ENCODE assay signal across 1 cellular context in the genomic region with DNA sequence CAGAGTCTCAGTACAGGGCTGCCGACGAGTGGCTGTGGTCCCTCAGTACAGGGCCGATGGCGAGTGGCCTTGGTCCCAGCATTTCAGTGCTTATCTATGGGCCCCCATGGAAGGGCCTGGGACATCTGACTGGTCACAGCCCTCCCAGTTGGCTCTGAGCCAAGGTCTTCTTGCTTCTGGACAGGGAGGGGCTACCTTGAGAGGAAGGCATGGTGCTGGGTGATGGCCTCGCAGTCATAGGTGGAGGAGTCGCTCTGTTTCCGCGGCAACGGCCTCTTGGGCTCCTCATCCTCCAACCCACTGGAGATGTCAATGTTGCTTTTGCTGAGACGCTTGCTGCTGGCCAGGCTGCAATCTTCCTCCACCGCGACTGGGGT.
TF ChIP-seq lines count a peak whose summit lies in the region.

No MANE protein-coding gene starts in this region.

TF ChIP-seq in K562, 482 proteins besides CTCF, POLR2A, EP300 and RAD21 (continues in another document):
- TF ChIP-seq, protein P1, sequence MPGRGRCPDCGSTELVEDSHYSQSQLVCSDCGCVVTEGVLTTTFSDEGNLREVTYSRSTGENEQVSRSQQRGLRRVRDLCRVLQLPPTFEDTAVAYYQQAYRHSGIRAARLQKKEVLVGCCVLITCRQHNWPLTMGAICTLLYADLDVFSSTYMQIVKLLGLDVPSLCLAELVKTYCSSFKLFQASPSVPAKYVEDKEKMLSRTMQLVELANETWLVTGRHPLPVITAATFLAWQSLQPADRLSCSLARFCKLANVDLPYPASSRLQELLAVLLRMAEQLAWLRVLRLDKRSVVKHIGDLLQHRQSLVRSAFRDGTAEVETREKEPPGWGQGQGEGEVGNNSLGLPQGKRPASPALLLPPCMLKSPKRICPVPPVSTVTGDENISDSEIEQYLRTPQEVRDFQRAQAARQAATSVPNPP (IDR thresholded peaks at IDR 0.05; ENCODE audit: borderline replicate concordance, insufficient read depth, insufficient read length): no peak
- TF ChIP-seq DPF2 (IDR thresholded peaks at IDR 0.05) (no peak), NR2C1 (IDR thresholded peaks at IDR 0.05) (no peak), NR2C1 (tag; IDR thresholded peaks at IDR 0.05) (no peak), JUND (IDR thresholded peaks at IDR 0.05; ENCODE audit: borderline replicate concordance, low read depth, low read length) (no peak), JUND (tag; IDR thresholded peaks at IDR 0.05; ENCODE audit: borderline replicate concordance, low read depth, low read length) (0 out of 3 replicates have a peak, but pooled peaks have one; percentile 5), ZNF146 (CRISPR knock-in tag; IDR thresholded peaks at IDR 0.05; ENCODE audit: unreplicated experiment) (no peak), CBFA2T3 (IDR thresholded peaks at IDR 0.05) (peak; percentile 62), TCFL5 (CRISPR knock-in tag; conservative IDR thresholded peaks at IDR 0.05) (no peak), MAFF (IDR thresholded peaks at IDR 0.05; ENCODE audit: low read length) (no peak), NFIC (IDR thresholded peaks at IDR 0.05) (peak; percentile 99), NFIX (CRISPR knock-in tag; IDR thresholded peaks at IDR 0.05; ENCODE audit: low read depth) (peak; percentile 78), MAZ (CRISPR knock-in tag; conservative IDR thresholded peaks at IDR 0.05 in 1 of 2, IDR thresholded peaks at IDR 0.05 in 1 of 2) (peak; percentile 34; a peak in 1 of 4 replicates), SMARCE1 (IDR thresholded peaks at IDR 0.05) (0 out of 2 replicates have a peak, but pooled peaks have one; percentile 3), TCF3 (CRISPR knock-in tag; IDR thresholded peaks at IDR 0.05) (peak; percentile 38; the same call in 1 of the 2 replicates), ZNF354B (CRISPR knock-in tag; IDR thresholded peaks at IDR 0.05) (no peak), SAFB (IDR thresholded peaks at IDR 0.05; ENCODE audit: borderline replicate concordance, low read depth, low read length) (no peak), GTF2E2 (tag; IDR thresholded peaks at IDR 0.05) (no peak), CTBP1 (IDR thresholded peaks at IDR 0.05; ENCODE audit: borderline replicate concordance) (peak; percentile 34; the same call in 1 of the 2 replicates), TAL1 (IDR thresholded peaks at IDR 0.05) (peak; percentile 52)
- TF ChIP-seq, protein P2, sequence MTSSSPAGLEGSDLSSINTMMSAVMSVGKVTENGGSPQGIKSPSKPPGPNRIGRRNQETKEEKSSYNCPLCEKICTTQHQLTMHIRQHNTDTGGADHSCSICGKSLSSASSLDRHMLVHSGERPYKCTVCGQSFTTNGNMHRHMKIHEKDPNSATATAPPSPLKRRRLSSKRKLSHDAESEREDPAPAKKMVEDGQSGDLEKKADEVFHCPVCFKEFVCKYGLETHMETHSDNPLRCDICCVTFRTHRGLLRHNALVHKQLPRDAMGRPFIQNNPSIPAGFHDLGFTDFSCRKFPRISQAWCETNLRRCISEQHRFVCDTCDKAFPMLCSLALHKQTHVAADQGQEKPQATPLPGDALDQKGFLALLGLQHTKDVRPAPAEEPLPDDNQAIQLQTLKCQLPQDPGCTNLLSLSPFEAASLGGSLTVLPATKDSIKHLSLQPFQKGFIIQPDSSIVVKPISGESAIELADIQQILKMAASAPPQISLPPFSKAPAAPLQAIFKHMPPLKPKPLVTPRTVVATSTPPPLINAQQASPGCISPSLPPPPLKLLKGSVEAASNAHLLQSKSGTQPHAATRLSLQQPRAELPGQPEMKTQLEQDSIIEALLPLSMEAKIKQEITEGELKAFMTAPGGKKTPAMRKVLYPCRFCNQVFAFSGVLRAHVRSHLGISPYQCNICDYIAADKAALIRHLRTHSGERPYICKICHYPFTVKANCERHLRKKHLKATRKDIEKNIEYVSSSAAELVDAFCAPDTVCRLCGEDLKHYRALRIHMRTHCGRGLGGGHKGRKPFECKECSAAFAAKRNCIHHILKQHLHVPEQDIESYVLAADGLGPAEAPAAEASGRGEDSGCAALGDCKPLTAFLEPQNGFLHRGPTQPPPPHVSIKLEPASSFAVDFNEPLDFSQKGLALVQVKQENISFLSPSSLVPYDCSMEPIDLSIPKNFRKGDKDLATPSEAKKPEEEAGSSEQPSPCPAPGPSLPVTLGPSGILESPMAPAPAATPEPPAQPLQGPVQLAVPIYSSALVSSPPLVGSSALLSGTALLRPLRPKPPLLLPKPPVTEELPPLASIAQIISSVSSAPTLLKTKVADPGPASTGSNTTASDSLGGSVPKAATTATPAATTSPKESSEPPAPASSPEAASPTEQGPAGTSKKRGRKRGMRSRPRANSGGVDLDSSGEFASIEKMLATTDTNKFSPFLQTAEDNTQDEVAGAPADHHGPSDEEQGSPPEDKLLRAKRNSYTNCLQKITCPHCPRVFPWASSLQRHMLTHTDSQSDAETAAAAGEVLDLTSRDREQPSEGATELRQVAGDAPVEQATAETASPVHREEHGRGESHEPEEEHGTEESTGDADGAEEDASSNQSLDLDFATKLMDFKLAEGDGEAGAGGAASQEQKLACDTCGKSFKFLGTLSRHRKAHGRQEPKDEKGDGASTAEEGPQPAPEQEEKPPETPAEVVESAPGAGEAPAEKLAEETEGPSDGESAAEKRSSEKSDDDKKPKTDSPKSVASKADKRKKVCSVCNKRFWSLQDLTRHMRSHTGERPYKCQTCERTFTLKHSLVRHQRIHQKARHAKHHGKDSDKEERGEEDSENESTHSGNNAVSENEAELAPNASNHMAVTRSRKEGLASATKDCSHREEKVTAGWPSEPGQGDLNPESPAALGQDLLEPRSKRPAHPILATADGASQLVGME (CRISPR knock-in tag; IDR thresholded peaks at IDR 0.05): no peak
- TF ChIP-seq, protein P3, sequence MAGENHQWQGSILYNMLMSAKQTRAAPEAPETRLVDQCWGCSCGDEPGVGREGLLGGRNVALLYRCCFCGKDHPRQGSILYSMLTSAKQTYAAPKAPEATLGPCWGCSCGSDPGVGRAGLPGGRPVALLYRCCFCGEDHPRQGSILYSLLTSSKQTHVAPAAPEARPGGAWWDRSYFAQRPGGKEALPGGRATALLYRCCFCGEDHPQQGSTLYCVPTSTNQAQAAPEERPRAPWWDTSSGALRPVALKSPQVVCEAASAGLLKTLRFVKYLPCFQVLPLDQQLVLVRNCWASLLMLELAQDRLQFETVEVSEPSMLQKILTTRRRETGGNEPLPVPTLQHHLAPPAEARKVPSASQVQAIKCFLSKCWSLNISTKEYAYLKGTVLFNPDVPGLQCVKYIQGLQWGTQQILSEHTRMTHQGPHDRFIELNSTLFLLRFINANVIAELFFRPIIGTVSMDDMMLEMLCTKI (IDR thresholded peaks at IDR 0.05; ENCODE audit: partially characterized antibody): no peak
- TF ChIP-seq, protein P4, sequence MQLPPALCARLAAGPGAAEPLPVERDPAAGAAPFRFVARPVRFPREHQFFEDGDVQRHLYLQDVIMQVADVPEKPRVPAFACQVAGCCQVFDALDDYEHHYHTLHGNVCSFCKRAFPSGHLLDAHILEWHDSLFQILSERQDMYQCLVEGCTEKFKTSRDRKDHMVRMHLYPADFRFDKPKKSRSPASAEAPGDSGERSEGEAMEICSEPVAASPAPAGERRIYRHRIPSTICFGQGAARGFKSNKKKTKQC (CRISPR knock-in tag; IDR thresholded peaks at IDR 0.05): no peak
- TF ChIP-seq, protein P5, sequence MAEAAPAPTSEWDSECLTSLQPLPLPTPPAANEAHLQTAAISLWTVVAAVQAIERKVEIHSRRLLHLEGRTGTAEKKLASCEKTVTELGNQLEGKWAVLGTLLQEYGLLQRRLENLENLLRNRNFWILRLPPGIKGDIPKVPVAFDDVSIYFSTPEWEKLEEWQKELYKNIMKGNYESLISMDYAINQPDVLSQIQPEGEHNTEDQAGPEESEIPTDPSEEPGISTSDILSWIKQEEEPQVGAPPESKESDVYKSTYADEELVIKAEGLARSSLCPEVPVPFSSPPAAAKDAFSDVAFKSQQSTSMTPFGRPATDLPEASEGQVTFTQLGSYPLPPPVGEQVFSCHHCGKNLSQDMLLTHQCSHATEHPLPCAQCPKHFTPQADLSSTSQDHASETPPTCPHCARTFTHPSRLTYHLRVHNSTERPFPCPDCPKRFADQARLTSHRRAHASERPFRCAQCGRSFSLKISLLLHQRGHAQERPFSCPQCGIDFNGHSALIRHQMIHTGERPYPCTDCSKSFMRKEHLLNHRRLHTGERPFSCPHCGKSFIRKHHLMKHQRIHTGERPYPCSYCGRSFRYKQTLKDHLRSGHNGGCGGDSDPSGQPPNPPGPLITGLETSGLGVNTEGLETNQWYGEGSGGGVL (CRISPR knock-in tag; IDR thresholded peaks at IDR 0.05): no peak
- TF ChIP-seq, protein P6, sequence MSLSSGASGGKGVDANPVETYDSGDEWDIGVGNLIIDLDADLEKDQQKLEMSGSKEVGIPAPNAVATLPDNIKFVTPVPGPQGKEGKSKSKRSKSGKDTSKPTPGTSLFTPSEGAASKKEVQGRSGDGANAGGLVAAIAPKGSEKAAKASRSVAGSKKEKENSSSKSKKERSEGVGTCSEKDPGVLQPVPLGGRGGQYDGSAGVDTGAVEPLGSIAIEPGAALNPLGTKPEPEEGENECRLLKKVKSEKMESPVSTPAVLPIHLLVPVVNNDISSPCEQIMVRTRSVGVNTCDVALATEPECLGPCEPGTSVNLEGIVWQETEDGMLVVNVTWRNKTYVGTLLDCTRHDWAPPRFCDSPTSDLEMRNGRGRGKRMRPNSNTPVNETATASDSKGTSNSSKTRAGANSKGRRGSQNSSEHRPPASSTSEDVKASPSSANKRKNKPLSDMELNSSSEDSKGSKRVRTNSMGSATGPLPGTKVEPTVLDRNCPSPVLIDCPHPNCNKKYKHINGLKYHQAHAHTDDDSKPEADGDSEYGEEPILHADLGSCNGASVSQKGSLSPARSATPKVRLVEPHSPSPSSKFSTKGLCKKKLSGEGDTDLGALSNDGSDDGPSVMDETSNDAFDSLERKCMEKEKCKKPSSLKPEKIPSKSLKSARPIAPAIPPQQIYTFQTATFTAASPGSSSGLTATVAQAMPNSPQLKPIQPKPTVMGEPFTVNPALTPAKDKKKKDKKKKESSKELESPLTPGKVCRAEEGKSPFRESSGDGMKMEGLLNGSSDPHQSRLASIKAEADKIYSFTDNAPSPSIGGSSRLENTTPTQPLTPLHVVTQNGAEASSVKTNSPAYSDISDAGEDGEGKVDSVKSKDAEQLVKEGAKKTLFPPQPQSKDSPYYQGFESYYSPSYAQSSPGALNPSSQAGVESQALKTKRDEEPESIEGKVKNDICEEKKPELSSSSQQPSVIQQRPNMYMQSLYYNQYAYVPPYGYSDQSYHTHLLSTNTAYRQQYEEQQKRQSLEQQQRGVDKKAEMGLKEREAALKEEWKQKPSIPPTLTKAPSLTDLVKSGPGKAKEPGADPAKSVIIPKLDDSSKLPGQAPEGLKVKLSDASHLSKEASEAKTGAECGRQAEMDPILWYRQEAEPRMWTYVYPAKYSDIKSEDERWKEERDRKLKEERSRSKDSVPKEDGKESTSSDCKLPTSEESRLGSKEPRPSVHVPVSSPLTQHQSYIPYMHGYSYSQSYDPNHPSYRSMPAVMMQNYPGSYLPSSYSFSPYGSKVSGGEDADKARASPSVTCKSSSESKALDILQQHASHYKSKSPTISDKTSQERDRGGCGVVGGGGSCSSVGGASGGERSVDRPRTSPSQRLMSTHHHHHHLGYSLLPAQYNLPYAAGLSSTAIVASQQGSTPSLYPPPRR (CRISPR knock-in tag; IDR thresholded peaks at IDR 0.05; ENCODE audit: borderline replicate concordance): no peak
- TF ChIP-seq, protein P7, sequence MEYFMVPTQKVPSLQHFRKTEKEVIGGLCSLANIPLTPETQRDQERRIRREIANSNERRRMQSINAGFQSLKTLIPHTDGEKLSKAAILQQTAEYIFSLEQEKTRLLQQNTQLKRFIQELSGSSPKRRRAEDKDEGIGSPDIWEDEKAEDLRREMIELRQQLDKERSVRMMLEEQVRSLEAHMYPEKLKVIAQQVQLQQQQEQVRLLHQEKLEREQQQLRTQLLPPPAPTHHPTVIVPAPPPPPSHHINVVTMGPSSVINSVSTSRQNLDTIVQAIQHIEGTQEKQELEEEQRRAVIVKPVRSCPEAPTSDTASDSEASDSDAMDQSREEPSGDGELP (CRISPR knock-in tag; IDR thresholded peaks at IDR 0.05; ENCODE audit: borderline replicate concordance): peak; percentile 28; the same call in 1 of the 2 replicates
- TF ChIP-seq, protein P8, sequence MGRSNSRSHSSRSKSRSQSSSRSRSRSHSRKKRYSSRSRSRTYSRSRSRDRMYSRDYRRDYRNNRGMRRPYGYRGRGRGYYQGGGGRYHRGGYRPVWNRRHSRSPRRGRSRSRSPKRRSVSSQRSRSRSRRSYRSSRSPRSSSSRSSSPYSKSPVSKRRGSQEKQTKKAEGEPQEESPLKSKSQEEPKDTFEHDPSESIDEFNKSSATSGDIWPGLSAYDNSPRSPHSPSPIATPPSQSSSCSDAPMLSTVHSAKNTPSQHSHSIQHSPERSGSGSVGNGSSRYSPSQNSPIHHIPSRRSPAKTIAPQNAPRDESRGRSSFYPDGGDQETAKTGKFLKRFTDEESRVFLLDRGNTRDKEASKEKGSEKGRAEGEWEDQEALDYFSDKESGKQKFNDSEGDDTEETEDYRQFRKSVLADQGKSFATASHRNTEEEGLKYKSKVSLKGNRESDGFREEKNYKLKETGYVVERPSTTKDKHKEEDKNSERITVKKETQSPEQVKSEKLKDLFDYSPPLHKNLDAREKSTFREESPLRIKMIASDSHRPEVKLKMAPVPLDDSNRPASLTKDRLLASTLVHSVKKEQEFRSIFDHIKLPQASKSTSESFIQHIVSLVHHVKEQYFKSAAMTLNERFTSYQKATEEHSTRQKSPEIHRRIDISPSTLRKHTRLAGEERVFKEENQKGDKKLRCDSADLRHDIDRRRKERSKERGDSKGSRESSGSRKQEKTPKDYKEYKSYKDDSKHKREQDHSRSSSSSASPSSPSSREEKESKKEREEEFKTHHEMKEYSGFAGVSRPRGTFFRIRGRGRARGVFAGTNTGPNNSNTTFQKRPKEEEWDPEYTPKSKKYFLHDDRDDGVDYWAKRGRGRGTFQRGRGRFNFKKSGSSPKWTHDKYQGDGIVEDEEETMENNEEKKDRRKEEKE (IDR thresholded peaks at IDR 0.05; ENCODE audit: borderline replicate concordance in 1 of 2, control insufficient read depth in 1 of 2, low read depth in 2 of 2, low read length in 1 of 2): no peak
- TF ChIP-seq, protein P9, sequence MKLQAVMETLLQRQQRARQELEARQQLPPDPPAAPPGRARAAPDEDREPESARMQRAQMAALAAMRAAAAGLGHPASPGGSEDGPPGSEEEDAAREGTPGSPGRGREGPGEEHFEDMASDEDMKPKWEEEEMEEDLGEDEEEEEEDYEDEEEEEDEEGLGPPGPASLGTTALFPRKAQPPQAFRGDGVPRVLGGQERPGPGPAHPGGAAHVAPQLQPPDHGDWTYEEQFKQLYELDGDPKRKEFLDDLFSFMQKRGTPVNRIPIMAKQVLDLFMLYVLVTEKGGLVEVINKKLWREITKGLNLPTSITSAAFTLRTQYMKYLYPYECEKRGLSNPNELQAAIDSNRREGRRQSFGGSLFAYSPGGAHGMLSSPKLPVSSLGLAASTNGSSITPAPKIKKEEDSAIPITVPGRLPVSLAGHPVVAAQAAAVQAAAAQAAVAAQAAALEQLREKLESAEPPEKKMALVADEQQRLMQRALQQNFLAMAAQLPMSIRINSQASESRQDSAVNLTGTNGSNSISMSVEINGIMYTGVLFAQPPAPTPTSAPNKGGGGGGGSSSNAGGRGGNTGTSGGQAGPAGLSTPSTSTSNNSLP (IDR thresholded peaks at IDR 0.05; ENCODE audit: borderline replicate concordance, low read depth, low read length): no peak
